ENCODE assay signal across 9 cellular contexts in the genomic region with DNA sequence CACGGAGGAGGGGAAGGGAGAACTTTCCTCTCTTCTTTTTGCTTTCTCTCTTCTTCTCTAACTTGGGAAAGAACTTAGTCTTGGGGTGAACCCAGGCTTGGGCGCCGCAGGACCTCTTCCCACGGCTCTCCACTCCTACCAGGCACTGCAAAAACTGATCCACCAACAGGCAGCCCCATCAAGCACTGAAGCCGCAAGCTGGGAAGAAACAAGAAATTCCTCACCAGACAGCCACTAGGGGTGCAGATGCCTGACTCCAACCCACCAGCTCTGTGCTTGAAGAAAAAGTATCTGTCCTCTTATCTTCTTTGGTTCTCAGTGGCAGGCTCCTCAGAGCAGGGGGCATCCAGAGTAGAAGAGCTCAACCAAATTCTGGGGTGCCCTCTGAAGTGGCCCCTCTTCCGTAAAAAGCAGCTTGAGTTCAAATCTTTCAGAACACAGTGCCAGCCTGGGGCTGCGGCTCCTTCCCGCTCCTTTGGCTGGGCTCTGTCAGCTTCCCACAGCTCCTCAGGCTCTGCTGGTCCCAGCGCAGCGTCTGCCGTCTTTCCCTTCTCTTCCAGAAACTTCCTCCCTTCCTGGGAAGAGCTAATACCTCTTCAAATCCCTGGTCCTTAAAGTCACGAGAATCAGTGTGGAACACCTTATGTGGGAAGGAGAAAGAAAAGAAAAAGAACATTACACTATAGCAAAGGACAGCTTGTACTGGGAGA. TPM values are rescaled to one million over a fixed set of nuclear protein-coding genes. Genes with fewer than 3 reads are reported as not detected.
DNase-seq lines count a peak whose midpoint lies in the region; ATAC-seq and TF ChIP-seq lines count a peak whose summit lies in the region.
"Had no signal": no experiment of that assay in that cellular context is flagged by ENCODE, and none has a peak within 500 bp of the region (broad histone marks: within the 10 kb centered on the region; RNA-seq: fewer than 3 reads in every experiment).

No MANE protein-coding gene starts in this region.

- no peak overlapping the region for H3K56ac ChIP-seq in IMR-90 (ENCODE audit: extremely low read depth, insufficient read depth, low read length)

- no peak overlapping the region for H3K4ac ChIP-seq in IMR-90 (ENCODE audit: low read depth, low read length)

- peaks cover 6% of the 10 kb centered on the region; the same call in 1 of the 2 replicates for H3K4me1 ChIP-seq in IMR-90 (ENCODE audit: control insufficient read depth, insufficient read depth, low read length)
- H3K4me1 ChIP-seq in mammary epithelial cell (ENCODE audit: insufficient read depth, low read length), result peaks cover 23% of the 10 kb centered on the region
- H3K4me1 ChIP-seq in lower lobe of right lung, result peaks cover 70% of the 10 kb centered on the region

- peaks cover 66% of the 10 kb centered on the region for H3K79me2 ChIP-seq in mammary epithelial cell (ENCODE audit: insufficient read depth, low read length)

- no peaks in the 10 kb centered on the region for H3K27me3 ChIP-seq in IMR-90 (ENCODE audit: control insufficient read depth, insufficient read depth, low read length)
- no peaks in the 10 kb centered on the region for H3K27me3 ChIP-seq in mammary epithelial cell (ENCODE audit: insufficient read depth, low read length)
- no peaks in the 10 kb centered on the region for H3K27me3 ChIP-seq in lower lobe of right lung (ENCODE audit: low read depth)
- H3K27me3 ChIP-seq: transverse colon had no signal

- H3K36me3 ChIP-seq in IMR-90 (ENCODE audit: control insufficient read depth, insufficient read depth, low read length), result peaks cover 20% of the 10 kb centered on the region
- H3K36me3 ChIP-seq in mammary epithelial cell (ENCODE audit: insufficient read depth, low read length), result peaks cover 5% of the 10 kb centered on the region
- H3K36me3 ChIP-seq in lower lobe of right lung, result peaks cover 9% of the 10 kb centered on the region
- H3K36me3 ChIP-seq: transverse colon had no signal

- intact Hi-C loops in IMR-90 (cut with micrococcal nuclease), result loop anchor here (5.0 kb wide), 1 partner anchor 82 kb away; no protein-coding TSS in a partner anchor
- intact Hi-C loops in mammary epithelial cell (cut with micrococcal nuclease), result loop anchor here (5.0 kb wide), 1 partner anchor 172 kb away; no protein-coding TSS in a partner anchor
- intact Hi-C loops in natural killer cell (cut with micrococcal nuclease), result no loop called here
- intact Hi-C loops in lower lobe of right lung (cut with DNase I), result no loop called here

- no peak overlapping the region for H2AFZ ChIP-seq in IMR-90 (replicated peaks; ENCODE audit: low read length, poor library complexity)
- H2AFZ ChIP-seq in mammary epithelial cell (ENCODE audit: low read depth, low read length), result no peak overlapping the region

- POLR2A ChIA-PET in IMR-90 (lab: Charles Lee; ENCODE audit: unreplicated experiment), result no interaction called here

- TF ChIP-seq CTCF in IMR-90 (conservative IDR thresholded peaks at IDR 0.05; ENCODE audit: low read depth, low read length) (0 out of 2 replicates have a peak, but pooled peaks have one; percentile 22), mammary epithelial cell (conservative IDR thresholded peaks at IDR 0.05 in 1 of 2, IDR thresholded peaks at IDR 0.05 in 1 of 2; ENCODE audit: extremely low read depth in 1 of 2, insufficient read depth in 1 of 2, low read depth in 1 of 2, low read length in 2 of 2) (peak; percentile 18 to 22), natural killer cell (IDR thresholded peaks at IDR 0.05) (no peak), lower lobe of right lung (IDR thresholded peaks at IDR 0.05) (no peak)

- H3K9ac ChIP-seq in IMR-90 (ENCODE audit: low read depth, low read length), result no peak overlapping the region
- H3K9ac ChIP-seq in mammary epithelial cell (ENCODE audit: insufficient read depth, low read length), result no peak overlapping the region

- H3K14ac ChIP-seq in IMR-90 (replicated peaks; ENCODE audit: low read depth, low read length), result no peak overlapping the region

- no peak overlapping the region for H2BK5ac ChIP-seq in IMR-90 (ENCODE audit: low read depth, low read length, poor library complexity, severe bottlenecking)

- H3K27ac Mint-ChIP-seq in natural killer cell, result peak overlapping the region in 1 of 2 donors; percentile 10

- H3K9me1 ChIP-seq in IMR-90 (ENCODE audit: insufficient read depth, low read length), result peaks cover 13% of the 10 kb centered on the region; the same call in 1 of the 2 replicates

- H3K4me3 ChIP-seq in IMR-90 (ENCODE audit: insufficient read depth, low read depth, low read length) (no peak overlapping the region), mammary epithelial cell (replicated peaks in 1 of 3; ENCODE audit: insufficient read depth in 1 of 3, low read depth in 2 of 3, low read length in 3 of 3) (no peak overlapping the region), lower lobe of right lung (no peak overlapping the region)

- no peaks in the 10 kb centered on the region for H3K9me3 ChIP-seq in IMR-90 (ENCODE audit: control insufficient read depth, insufficient read depth, low read length)
- H3K9me3 ChIP-seq in mammary epithelial cell (replicated peaks; ENCODE audit: insufficient read depth, low read length), result no peaks in the 10 kb centered on the region
- H3K9me3 ChIP-seq in lower lobe of right lung, result no peaks in the 10 kb centered on the region
- H3K9me3 ChIP-seq: transverse colon had no signal

- peaks cover 68 to 72% of the 10 kb centered on the region in 2 donors for H3K4me1 Mint-ChIP-seq in natural killer cell

- H3K9me3 Mint-ChIP-seq in natural killer cell, result no peaks in the 10 kb centered on the region

- WGBS in IMR-90 (ENCODE audit: extremely low coverage in 2 of 2, insufficient read length in 1 of 2), 2 experiments, result 89% methylated on average over 3 of the region's 12 CpGs; no CpG with 5 or more reads in 1 of the 2 experiments
- 94% methylated on average over 12 of the region's 12 CpGs for WGBS in mammary epithelial cell (ENCODE audit: low coverage, missing lambda C conversion rate)

- no peak overlapping the region for H2BK120ac ChIP-seq in IMR-90 (ENCODE audit: low read depth, low read length)

- BruUV-seq in IMR-90 (replicated peaks; lab: Mats Ljungman, UMichigan) (no TSS peak), mammary epithelial cell (replicated peaks; lab: Mats Ljungman, UMichigan) (TSS peak; percentile 44)

- H2AK5ac ChIP-seq in IMR-90 (ENCODE audit: low read depth, low read length), result no peak overlapping the region

- H4K91ac ChIP-seq in IMR-90 (ENCODE audit: insufficient read depth, low read depth, low read length), result no peak overlapping the region

- H3K36me3 Mint-ChIP-seq in natural killer cell, result no peaks in the 10 kb centered on the region

- TF ChIP-seq POLR2A in IMR-90 (IDR thresholded peaks at IDR 0.05; ENCODE audit: low read depth, low read length), result no peak

- DNase-seq in Caki2 (ENCODE audit: low read depth) (peak; percentile 10), IMR-90 (no peak), mammary epithelial cell (no peak), natural killer cell (no peak), lower lobe of right lung (no peak), DMS79 treated with DMSO at 0.1 percent for 48 hours (lab: John Stamatoyannopoulos, UW) (no peak), MV-4-11 (lab: John Stamatoyannopoulos, UW) (no peak)
- DNase-seq: transverse colon had no signal

- no peak overlapping the region for H2BK20ac ChIP-seq in IMR-90 (ENCODE audit: low read depth, low read length)

- no peak overlapping the region for H2BK15ac ChIP-seq in IMR-90 (ENCODE audit: low read depth, low read length)

- H3K27me3 Mint-ChIP-seq in natural killer cell (ENCODE audit: low read depth in 2 of 2), result no peaks in the 10 kb centered on the region

- no peak overlapping the region for H4K5ac ChIP-seq in IMR-90 (ENCODE audit: low read depth, low read length)

- H3K4me3 Mint-ChIP-seq in natural killer cell, result peak overlapping the region; percentile 25

- CTCF ChIA-PET in IMR-90 (lab: Yijun Ruan, JAX), result interaction anchor here (0.9 to 1.4 kb wide), 5 partner anchors 15 to 167 kb away, joined by 3 to 6 read pairs (median 5); no protein-coding TSS in a partner anchor
- CTCF ChIA-PET in mammary epithelial cell (lab: Charles Lee; ENCODE audit: low non-redundant PET), result interaction anchor here (1.7 kb wide), 1 partner anchor 167 kb away, joined by 4 read pairs; no protein-coding TSS in a partner anchor

- no peak for TF ChIP-seq RAD21 in IMR-90 (IDR thresholded peaks at IDR 0.05; ENCODE audit: low read length)

- H4K20me1 ChIP-seq in IMR-90 (ENCODE audit: insufficient read depth, low read length), result no peaks in the 10 kb centered on the region
- no peaks in the 10 kb centered on the region for H4K20me1 ChIP-seq in mammary epithelial cell (ENCODE audit: insufficient read depth, low read length)

- no peak overlapping the region for H3K23ac ChIP-seq in IMR-90 (ENCODE audit: low read depth, low read length)

- ATAC-seq in IMR-90 (ENCODE audit: low read depth), result no peak
- no peak for ATAC-seq in natural killer cell
- no peak for ATAC-seq in lower lobe of right lung
- ATAC-seq in GM18498 (IDR thresholded peaks at IDR 0.05; ENCODE audit: unreplicated experiment), result no peak

- peaks cover 30 to 56% of the 10 kb centered on the region in 2 experiments for H3K79me1 ChIP-seq in IMR-90 (ENCODE audit: low read depth in 1 of 2, low read length in 2 of 2)

- dilution Hi-C loops in IMR-90 (cut with HindIII; ENCODE audit: low sequenced_read_pairs, unreplicated experiment) (no loop called here), mammary epithelial cell (cut with HindIII; ENCODE audit: low sequenced_read_pairs) (no loop called here)

- in situ Hi-C loops in Caki2 (cut with HindIII; ENCODE audit: low pct_unique_long_range_greater_than_20kb, low sequenced_read_pairs), result no loop called here
- in situ Hi-C loops in IMR-90 (cut with MboI; ENCODE audit: low sequenced_read_pairs), result no loop called here
- in situ Hi-C loops in mammary epithelial cell (cut with MboI; ENCODE audit: low sequenced_read_pairs in 2 of 2), result no loop called here

- H3K4me2 ChIP-seq in IMR-90 (ENCODE audit: low read depth, low read length), result no peak overlapping the region
- H3K4me2 ChIP-seq in mammary epithelial cell (ENCODE audit: insufficient read depth, low read depth, low read length), result no peak overlapping the region

- no peak overlapping the region for H3K27ac ChIP-seq in IMR-90 (ENCODE audit: insufficient read depth, low read length)
- H3K27ac ChIP-seq in mammary epithelial cell (ENCODE audit: insufficient read depth, low read depth, low read length), result no peak overlapping the region
- H3K27ac ChIP-seq in lower lobe of right lung, result no peak overlapping the region
- H3K27ac ChIP-seq: transverse colon had no signal

- H2AK9ac ChIP-seq in IMR-90 (replicated peaks; ENCODE audit: low read depth, low read length, poor library complexity), result no peak overlapping the region

- H4K8ac ChIP-seq in IMR-90 (ENCODE audit: low read depth in 2 of 2, low read length in 2 of 2), result no peak overlapping the region

- no peak overlapping the region for H3K18ac ChIP-seq in IMR-90 (ENCODE audit: low read depth, low read length)

RNA-seq across cellular contexts. Expression of a gene that starts 2.4 kb away (rescaled TPM):
- 4.7 and 15.0 TPM in 2 replicates for total RNA-seq in Caki2 (2014; rRNA removed; shearing (Covaris generic); ENCODE audit: low replicate concordance)
- total RNA-seq in IMR-90 (2012; rRNA removed) (6.3 and 6.7 TPM in 2 replicates), mammary epithelial cell (10 to 100 TPM; 24.7 to 43.2 TPM), natural killer cell (10 to 100 TPM; 35.3 to 47.1 (median 39.5) TPM), lower lobe of right lung (29.3 TPM)
- polyA plus RNA-seq in IMR-90 (2012; rRNA removed) (25.8 and 26.3 TPM in 2 replicates), mammary epithelial cell (36.3 TPM)
- polyA plus RNA-seq in IMR-90 (2012; cell fraction: cytosol; rRNA removed), result 12.9 and 17.0 TPM in 2 replicates
- polyA plus RNA-seq in IMR-90 (2012; cell fraction: nucleus; rRNA removed; ENCODE audit: low replicate concordance), result 16.2 and 38.7 TPM in 2 replicates
- 42.5 TPM for polyA minus RNA-seq in mammary epithelial cell

RNA-seq across cellular contexts. Expression of a gene that starts 35.3 kb away (rescaled TPM):
- total RNA-seq in Caki2 (2014; rRNA removed; shearing (Covaris generic); ENCODE audit: low replicate concordance), result 2.0 and 4.0 TPM in 2 replicates
- total RNA-seq in IMR-90 (2012; rRNA removed), result 5.8 and 7.3 TPM in 2 replicates
- polyA plus RNA-seq in IMR-90 (2012; rRNA removed), result 4.4 and 5.7 TPM in 2 replicates
- 2.5 and 3.8 TPM in 2 replicates for polyA plus RNA-seq in IMR-90 (2012; cell fraction: cytosol; rRNA removed)
- 2.8 and 6.3 TPM in 2 replicates for polyA plus RNA-seq in IMR-90 (2012; cell fraction: nucleus; rRNA removed; ENCODE audit: low replicate concordance)
- 10 to 100 TPM; 38.4 to 41.2 TPM for total RNA-seq in mammary epithelial cell
- 34.9 TPM for polyA plus RNA-seq in mammary epithelial cell
- 71.2 TPM for polyA minus RNA-seq in mammary epithelial cell
- total RNA-seq in natural killer cell, result 100 to 1,000 TPM in 1 of 3 donors, 10 to 100 TPM in 2; 69.0 to 120 (median 95.1) TPM
- total RNA-seq in lower lobe of right lung, result 23.9 TPM

RNA-seq across cellular contexts. Expression of a gene that starts 39.3 kb away (rescaled TPM):
- not detected in 2 replicates for total RNA-seq in Caki2 (2014; rRNA removed; shearing (Covaris generic); ENCODE audit: low replicate concordance)
- not detected in 2 replicates for total RNA-seq in IMR-90 (2012; rRNA removed)
- polyA plus RNA-seq in IMR-90 (2012; rRNA removed), result 0.04 TPM in 1 of 2 replicates, not detected in the other
- not detected in 2 replicates for polyA plus RNA-seq in IMR-90 (2012; cell fraction: cytosol; rRNA removed)
- 0.02 TPM in 1 of 2 replicates, not detected in the other for polyA plus RNA-seq in IMR-90 (2012; cell fraction: nucleus; rRNA removed; ENCODE audit: low replicate concordance)
- not detected for total RNA-seq in mammary epithelial cell
- not detected for polyA plus RNA-seq in mammary epithelial cell
- polyA minus RNA-seq in mammary epithelial cell, result not detected
- total RNA-seq in natural killer cell, result 1 to 10 TPM in 2 of 3 donors, not detected in 1; 1.1 to 1.6 TPM
- total RNA-seq in lower lobe of right lung, result 0.30 TPM
- total RNA-seq: transverse colon had no signal

Comparison
In these comparisons a context has a peak if more than half of its experiments do, and no peak if none do; other contexts are left out.
1. CTCF ChIP-seq: peak in IMR-90 (single experiment) and mammary epithelial cell (2 of 2); none in natural killer cell (single experiment) and lower lobe of right lung (single experiment).
2. intact Hi-C loops: an anchor here in IMR-90 (5.0 kb wide) and mammary epithelial cell (5.0 kb wide); none called in natural killer cell and lower lobe of right lung.